In the genomic region with DNA sequence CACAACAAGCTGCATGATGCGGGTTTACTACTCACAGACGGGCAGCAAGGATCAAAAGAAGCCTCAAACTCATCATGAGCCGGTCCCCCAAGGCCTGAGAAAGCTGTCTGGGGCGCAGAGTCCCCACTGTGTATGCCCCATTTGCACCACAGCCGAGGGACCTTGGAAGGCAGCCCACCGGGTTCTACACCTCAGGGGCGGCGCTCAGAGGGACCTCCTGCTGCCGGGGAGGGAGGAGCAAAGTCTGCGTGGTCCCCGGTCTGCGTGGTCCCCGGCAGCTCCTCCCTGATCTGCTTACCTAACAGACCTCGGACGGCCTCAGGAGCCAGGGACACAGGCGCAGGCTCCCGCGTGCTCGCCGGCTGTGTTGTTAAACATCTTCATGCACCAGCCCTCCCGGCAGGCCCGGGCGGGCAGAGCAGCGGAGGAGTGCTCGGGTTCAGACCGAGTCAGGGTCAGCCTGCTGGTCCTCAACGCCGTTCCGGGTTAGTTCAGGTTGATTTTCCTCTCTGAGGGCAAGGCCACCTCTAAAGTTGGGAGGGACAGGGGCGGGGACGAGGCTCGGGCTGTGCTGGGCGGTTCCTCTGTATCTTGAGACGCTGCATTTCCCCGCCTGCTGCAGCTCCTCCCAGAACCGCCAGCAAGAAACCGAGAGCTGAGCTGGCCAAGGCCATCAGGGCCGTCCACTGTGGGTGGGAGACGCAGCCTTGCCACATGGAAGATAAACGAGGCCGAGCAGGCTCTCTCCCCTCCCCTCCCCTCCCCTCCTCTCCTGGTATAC, we compare ENCODE assay signal across 9 cellular contexts.
DNase-seq lines count a peak whose midpoint lies in the region; ATAC-seq lines count a peak whose summit lies in the region.
"Had no signal": no experiment of that assay in that cellular context is flagged by ENCODE, and none has a peak within 500 bp of the region (broad histone marks: within the 10 kb centered on the region; RNA-seq: fewer than 3 reads in every experiment).

No MANE protein-coding gene starts in this region.

- H3K9me3 Mint-ChIP-seq in activated naive CD8-positive, alpha-beta T cell (ENCODE audit: low read depth): peaks cover 6% of the 10 kb centered on the region
- peaks cover 3% of the 10 kb centered on the region for H3K9me3 Mint-ChIP-seq in stimulated activated naive CD8-positive, alpha-beta T cell treated with anti-CD3 and anti-CD28 coated beads, Interleukin-15, Interleukin-2, amounts not matched to agents 100 ng/mL and 50 ng/mL, for 24 hours

- H3K27me3 Mint-ChIP-seq in activated naive CD8-positive, alpha-beta T cell: peaks cover 1% of the 10 kb centered on the region
- peaks cover 9% of the 10 kb centered on the region for H3K27me3 Mint-ChIP-seq in stimulated activated naive CD8-positive, alpha-beta T cell treated with anti-CD3 and anti-CD28 coated beads, Interleukin-15, Interleukin-2, amounts not matched to agents 100 ng/mL and 50 ng/mL, for 24 hours

- peaks cover 4% of the 10 kb centered on the region for H3K4me1 Mint-ChIP-seq in activated naive CD8-positive, alpha-beta T cell (ENCODE audit: low read depth)
- no peaks in the 10 kb centered on the region for H3K4me1 Mint-ChIP-seq in stimulated activated naive CD8-positive, alpha-beta T cell treated with anti-CD3 and anti-CD28 coated beads, Interleukin-15, Interleukin-2, amounts not matched to agents 100 ng/mL and 50 ng/mL, for 24 hours (ENCODE audit: low read depth)

- peak overlapping the region; percentile 67 for H3K4me3 Mint-ChIP-seq in activated naive CD8-positive, alpha-beta T cell
- H3K4me3 Mint-ChIP-seq in stimulated activated naive CD8-positive, alpha-beta T cell treated with anti-CD3 and anti-CD28 coated beads, Interleukin-15, Interleukin-2, amounts not matched to agents 100 ng/mL and 50 ng/mL, for 24 hours: peak overlapping the region; percentile 37

- DNase-seq in activated T-cell treated with anti-CD3 and anti-CD28 coated beads for 48 hours (ENCODE audit: low read depth) (peak; percentile 11), activated T-cell treated with anti-CD3 and anti-CD28 coated beads for 4 hours (no peak), iPS-NIHi7 (ENCODE audit: extremely low spot score) (peak; percentile 85)
- DNase-seq: NCI-H1694 had no signal

- no peak for ATAC-seq in GM18867 (IDR thresholded peaks at IDR 0.05; ENCODE audit: unreplicated experiment)
- no peak for ATAC-seq in GM21723 (IDR thresholded peaks at IDR 0.05; ENCODE audit: unreplicated experiment)
- no peak for ATAC-seq in HG03039 (IDR thresholded peaks at IDR 0.05; ENCODE audit: unreplicated experiment)

- no peak overlapping the region for H3K27ac Mint-ChIP-seq in activated naive CD8-positive, alpha-beta T cell
- H3K27ac Mint-ChIP-seq in stimulated activated naive CD8-positive, alpha-beta T cell treated with anti-CD3 and anti-CD28 coated beads, Interleukin-15, Interleukin-2, amounts not matched to agents 100 ng/mL and 50 ng/mL, for 24 hours: no peak overlapping the region

- H3K36me3 Mint-ChIP-seq in activated naive CD8-positive, alpha-beta T cell: no peaks in the 10 kb centered on the region
- no peaks in the 10 kb centered on the region for H3K36me3 Mint-ChIP-seq in stimulated activated naive CD8-positive, alpha-beta T cell treated with anti-CD3 and anti-CD28 coated beads, Interleukin-15, Interleukin-2, amounts not matched to agents 100 ng/mL and 50 ng/mL, for 24 hours (ENCODE audit: low read depth)
